ENCODE assay signal across 9 cellular contexts in genomic region chr6:37077459-37078296, GRCh38.
DNase-seq lines count a peak whose midpoint lies in the region; ATAC-seq and TF ChIP-seq lines count a peak whose summit lies in the region.
"Had no signal": no experiment of that assay in that cellular context is flagged by ENCODE, and none has a peak within 500 bp of the region (broad histone marks: within the 10 kb centered on the region; RNA-seq: fewer than 3 reads in every experiment).

No MANE protein-coding gene starts in this region.

- H3K27ac ChIP-seq in brain microvascular endothelial cell (no peak overlapping the region), sigmoid colon (peak overlapping the region; percentile 67 to 85 (median 77))
- H3K27ac ChIP-seq in CD4-positive, alpha-beta memory T cell (ENCODE audit: low read depth, low read length): no peak overlapping the region
- H3K27ac ChIP-seq in CD4-positive, alpha-beta T cell (ENCODE audit: low read depth, low read length): no peak overlapping the region

- WGBS in sigmoid colon, 2 donors: 70 to 80% methylated on average over 20 of the region's 20 CpGs

- CTCF ChIA-PET in CD4-positive, alpha-beta memory T cell (lab: Charles Lee; ENCODE audit: partially characterized antibody): interaction anchor here (1.5 kb wide), 1 partner anchor 26 kb away, joined by 4 read pairs; no protein-coding TSS in a partner anchor
- CTCF ChIA-PET in CD4-positive, alpha-beta T cell (lab: Charles Lee): interaction anchor here (0.6 kb wide), 1 partner anchor 21 kb away, joined by 3 read pairs; no protein-coding TSS in a partner anchor

- no peak for ATAC-seq in CD4-positive, alpha-beta T cell (ENCODE audit: poor library complexity)
- ATAC-seq in GM19035 (IDR thresholded peaks at IDR 0.05; ENCODE audit: unreplicated experiment): no peak

- peaks cover 0 to 2% (median 0%) of the 10 kb centered on the region in 8 donors for H3K9me3 Mint-ChIP-seq in CD4-positive, alpha-beta memory T cell
- H3K9me3 Mint-ChIP-seq in CD4-positive, alpha-beta T cell: peaks cover 2% of the 10 kb centered on the region

- intact Hi-C loops in sigmoid colon (cut with DNase I): no loop called here
- intact Hi-C loops in CD4-positive, alpha-beta memory T cell (cut with micrococcal nuclease): no loop called here
- intact Hi-C loops in CD4-positive, alpha-beta T cell (cut with DNase I, micrococcal nuclease): no loop called here

- DNase-seq in ELR (ENCODE audit: low read depth): peak; percentile 26
- peak; percentile 54 for DNase-seq in brain microvascular endothelial cell
- DNase-seq in hepatic stellate cell (ENCODE audit: low spot score): peak; percentile 94
- DNase-seq in sigmoid colon: peak; percentile 94
- DNase-seq in CD4-positive, alpha-beta memory T cell: no peak
- no peak for DNase-seq in activated naive CD4-positive, alpha-beta T cell treated with Interleukin-2 at 50 U/mL for 16 hours
- no peak for DNase-seq in CD4-positive, alpha-beta T cell
- DNase-seq: DMS79 treated with DMSO at 0.1 percent for 48 hours had no signal

- peak in 1 of 4 donors; percentile 30 for TF ChIP-seq EP300 in sigmoid colon (IDR thresholded peaks at IDR 0.05)

- H3K36me3 ChIP-seq in brain microvascular endothelial cell (replicated peaks) (no peaks in the 10 kb centered on the region), sigmoid colon (no peaks in the 10 kb centered on the region)
- no peaks in the 10 kb centered on the region for H3K36me3 ChIP-seq in CD4-positive, alpha-beta memory T cell (ENCODE audit: insufficient read depth, low read length)

- peaks cover 0 to 22% (median 14%) of the 10 kb centered on the region in 4 donors for H3K4me1 ChIP-seq in sigmoid colon
- peaks cover 4% of the 10 kb centered on the region for H3K4me1 ChIP-seq in CD4-positive, alpha-beta memory T cell (ENCODE audit: insufficient read depth, low read length)

- in situ Hi-C loops in brain microvascular endothelial cell (cut with HindIII; ENCODE audit: low pct_ligation_motif_present, low sequenced_read_pairs): no loop called here

- POLR2A ChIA-PET in CD4-positive, alpha-beta memory T cell (lab: Charles Lee; ENCODE audit: partially characterized antibody): no interaction called here
- POLR2A ChIA-PET in CD4-positive, alpha-beta T cell (lab: Charles Lee): no interaction called here

- no peaks in the 10 kb centered on the region for H3K27me3 Mint-ChIP-seq in CD4-positive, alpha-beta memory T cell
- no peaks in the 10 kb centered on the region for H3K27me3 Mint-ChIP-seq in CD4-positive, alpha-beta T cell

- TF ChIP-seq CTCF in brain microvascular endothelial cell (IDR thresholded peaks at IDR 0.05; ENCODE audit: low read depth, low read length, missing control alignments): no peak
- no peak for TF ChIP-seq CTCF in sigmoid colon (IDR thresholded peaks at IDR 0.05)
- no peak for TF ChIP-seq CTCF in CD4-positive, alpha-beta T cell (IDR thresholded peaks at IDR 0.05)

- H3K36me3 Mint-ChIP-seq in CD4-positive, alpha-beta memory T cell: no peaks in the 10 kb centered on the region
- H3K36me3 Mint-ChIP-seq in CD4-positive, alpha-beta T cell (ENCODE audit: low read depth): no peaks in the 10 kb centered on the region

- H3K27me3 ChIP-seq in brain microvascular endothelial cell (replicated peaks) (no peaks in the 10 kb centered on the region), sigmoid colon (no peaks in the 10 kb centered on the region)
- H3K27me3 ChIP-seq in CD4-positive, alpha-beta memory T cell (ENCODE audit: insufficient read depth, low read length): no peaks in the 10 kb centered on the region
- H3K27me3 ChIP-seq in CD4-positive, alpha-beta T cell (ENCODE audit: control insufficient read depth, insufficient read depth, low read length): no peaks in the 10 kb centered on the region

- H3K9me3 ChIP-seq in sigmoid colon: no peaks in the 10 kb centered on the region
- no peaks in the 10 kb centered on the region for H3K9me3 ChIP-seq in CD4-positive, alpha-beta memory T cell (ENCODE audit: control insufficient read depth in 1 of 2, low read length in 2 of 2)
- no peaks in the 10 kb centered on the region for H3K9me3 ChIP-seq in CD4-positive, alpha-beta T cell (ENCODE audit: control insufficient read depth, low read length)

- H3K4me3 Mint-ChIP-seq in CD4-positive, alpha-beta memory T cell: no peak overlapping the region
- H3K4me3 Mint-ChIP-seq in CD4-positive, alpha-beta T cell: no peak overlapping the region

- peaks cover 3 to 5% (median 4%) of the 10 kb centered on the region in 4 donors for H3K4me1 Mint-ChIP-seq in CD4-positive, alpha-beta memory T cell
- H3K4me1 Mint-ChIP-seq in CD4-positive, alpha-beta T cell (ENCODE audit: low read depth): peaks cover 3% of the 10 kb centered on the region

- no peak overlapping the region for H3K4me3 ChIP-seq in brain microvascular endothelial cell (ENCODE audit: low read depth, low read length)
- H3K4me3 ChIP-seq in sigmoid colon: peak overlapping the region in 1 of 4 donors; percentile 19
- no peak overlapping the region for H3K4me3 ChIP-seq in CD4-positive, alpha-beta memory T cell (ENCODE audit: low read length in 2 of 2)

- peak overlapping the region in 1 of 7 donors; percentile 24 for H3K27ac Mint-ChIP-seq in CD4-positive, alpha-beta memory T cell
- H3K27ac Mint-ChIP-seq in CD4-positive, alpha-beta T cell: no peak overlapping the region

- TF ChIP-seq POLR2A in sigmoid colon (IDR thresholded peaks at IDR 0.05): no peak

Comparison
In these comparisons a context has a peak if more than half of its experiments do, and no peak if none do; other contexts are left out.
1. DNase-seq: peak in ELR (single experiment), brain microvascular endothelial cell (single experiment), hepatic stellate cell (single experiment) and sigmoid colon (single experiment); none in CD4-positive, alpha-beta memory T cell (0 of 5), activated naive CD4-positive, alpha-beta T cell treated with Interleukin-2 at 50 U/mL for 16 hours (single experiment) and CD4-positive, alpha-beta T cell (0 of 10).
2. H3K27ac ChIP-seq: peak in sigmoid colon (4 of 4); none in brain microvascular endothelial cell (single experiment), CD4-positive, alpha-beta memory T cell (single experiment) and CD4-positive, alpha-beta T cell (single experiment).